Comparison of ENCODE assay signal across 25 cellular contexts in the genomic region with DNA sequence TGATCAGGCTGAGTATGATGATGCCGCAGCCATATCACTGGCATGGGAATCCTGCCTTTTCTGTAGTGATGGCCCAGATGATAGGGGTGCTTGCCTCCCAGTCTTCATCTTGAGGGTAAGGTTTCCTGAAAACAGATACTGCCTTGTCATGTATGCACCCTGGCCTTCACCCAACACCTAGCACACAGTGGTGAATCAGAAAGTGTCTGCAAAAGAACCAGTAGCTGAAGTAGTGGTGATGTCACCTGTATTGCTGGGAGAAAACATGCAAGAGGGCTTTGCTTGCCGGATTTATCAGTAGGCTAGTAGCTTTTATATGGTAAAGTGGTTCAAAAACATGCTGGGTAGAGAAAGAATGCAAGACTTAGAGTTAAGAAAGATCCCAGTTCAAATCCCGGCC.
"Had no signal": no experiment of that assay in that cellular context is flagged by ENCODE, and none has a peak within 500 bp of the region (broad histone marks: within the 10 kb centered on the region; RNA-seq: fewer than 3 reads in every experiment).

No MANE protein-coding gene starts in this region.

- ATAC-seq: activated CD4-positive, alpha-beta T cell treated with anti-CD3 and anti-CD28 coated beads for 36 hours; activated CD8-positive, alpha-beta memory T cell treated with anti-CD3 and anti-CD28 coated beads, Interleukin-2, amount 10 ng/mL, durations not matched to agents 7 days and 5 days; activated CD8-positive, alpha-beta T cell treated with anti-CD3 and anti-CD28 coated beads, Interleukin-2, amount 10 ng/mL, durations not matched to agents 7 days and 5 days; activated naive CD8-positive, alpha-beta T cell treated with anti-CD3 and anti-CD28 coated beads, Interleukin-2, amount 50 U/mL, for 24 hours; mucosa of descending colon; natural killer cell treated with Interleukin-12 subunit alpha and Interleukin-12 subunit beta and Interleukin-15 and Interleukin-18, amount 100 ng/mL, for 72 hours; right cardiac atrium had no signal

- H3K4me1 Mint-ChIP-seq: activated CD4-positive, alpha-beta T cell treated with anti-CD3 and anti-CD28 coated beads for 36 hours; activated CD8-positive, alpha-beta memory T cell treated with anti-CD3 and anti-CD28 coated beads, Interleukin-2, amount 10 ng/mL, durations not matched to agents 7 days and 5 days; activated naive CD4-positive, alpha-beta T cell treated with anti-CD3 and anti-CD28 coated beads, Interleukin-2, amount 50 U/mL, for 24 hours; activated naive CD8-positive, alpha-beta T cell treated with anti-CD3 and anti-CD28 coated beads, Interleukin-2, amount 50 U/mL, for 24 hours had no signal

- DNase-seq: activated CD4-positive, alpha-beta T cell treated with anti-CD3 and anti-CD28 coated beads for 36 hours; activated CD4-positive, CD25-positive, alpha-beta regulatory T cell; activated CD8-positive, alpha-beta memory T cell treated with anti-CD3 and anti-CD28 coated beads, Interleukin-2, amount 10 ng/mL, durations not matched to agents 7 days and 5 days; activated CD8-positive, alpha-beta T cell treated with anti-CD3 and anti-CD28 coated beads, Interleukin-2, amount 10 ng/mL, durations not matched to agents 7 days and 5 days; activated naive CD8-positive, alpha-beta T cell treated with anti-CD3 and anti-CD28 coated beads, Interleukin-2, amount 50 U/mL, for 24 hours; activated T-cell treated with anti-CD3 and anti-CD28 coated beads, Interleukin-2, amount 50 U/mL, for 48 hours; cerebellar nuclear complex; colonic mucosa; effector CD8-positive, alpha-beta T cell; foreskin fibroblast; heart right ventricle; kidney glomerular epithelial cell; left ventricle myocardium inferior; mucosa of descending colon; right cardiac atrium; spleen; stimulated activated naive CD4-positive, alpha-beta T cell treated with Interleukin-2 at 50 U/mL for 16 hours had no signal

- FAIRE-seq: endometrium had no signal

- H3K27ac Mint-ChIP-seq: activated CD4-positive, alpha-beta T cell treated with anti-CD3 and anti-CD28 coated beads for 36 hours; activated CD8-positive, alpha-beta memory T cell treated with anti-CD3 and anti-CD28 coated beads, Interleukin-2, amount 10 ng/mL, durations not matched to agents 7 days and 5 days; activated CD8-positive, alpha-beta T cell treated with anti-CD3 and anti-CD28 coated beads, Interleukin-2, amount 10 ng/mL, durations not matched to agents 7 days and 5 days; activated naive CD4-positive, alpha-beta T cell treated with anti-CD3 and anti-CD28 coated beads, Interleukin-2, amount 50 U/mL, for 24 hours; activated naive CD8-positive, alpha-beta T cell treated with anti-CD3 and anti-CD28 coated beads, Interleukin-2, amount 50 U/mL, for 24 hours; activated T-helper 2 cell treated with anti-CD3 and anti-CD28 coated beads, Interferon-gamma antibody, Interleukin-2, Interleukin-4, amounts not matched to agents 10 μg/mL and 5 μg/mL and 100 μg/mL, durations not matched to agents 14 hours and 24 hours and 36 hours; natural killer cell treated with Interleukin-12 subunit alpha and Interleukin-12 subunit beta and Interleukin-15 and Interleukin-18, amount 100 ng/mL, for 72 hours; T-helper 2 cell treated with Interferon-gamma antibody and Interleukin-4, amounts not matched to agents 5 μg/mL and 100 μg/mL, for 36 hours had no signal

- H3K4me3 Mint-ChIP-seq: activated CD4-positive, alpha-beta T cell treated with anti-CD3 and anti-CD28 coated beads for 36 hours; activated CD8-positive, alpha-beta memory T cell treated with anti-CD3 and anti-CD28 coated beads, Interleukin-2, amount 10 ng/mL, durations not matched to agents 7 days and 5 days; activated CD8-positive, alpha-beta T cell treated with anti-CD3 and anti-CD28 coated beads, Interleukin-2, amount 10 ng/mL, durations not matched to agents 7 days and 5 days; activated naive CD4-positive, alpha-beta T cell treated with anti-CD3 and anti-CD28 coated beads, Interleukin-2, amount 50 U/mL, for 24 hours; activated naive CD8-positive, alpha-beta T cell treated with anti-CD3 and anti-CD28 coated beads, Interleukin-2, amount 50 U/mL, for 24 hours; natural killer cell treated with Interleukin-12 subunit alpha and Interleukin-12 subunit beta and Interleukin-15 and Interleukin-18, amount 100 ng/mL, for 72 hours; T-helper 2 cell treated with Interferon-gamma antibody and Interleukin-4, amounts not matched to agents 5 μg/mL and 100 μg/mL, for 36 hours had no signal

- H3K4me3 ChIP-seq: cardiac muscle cell, colonic mucosa, heart right ventricle, left ventricle myocardium inferior, lung, mucosa of descending colon, spleen, tibial nerve had no signal

- H3K36me3 Mint-ChIP-seq: activated CD8-positive, alpha-beta memory T cell treated with anti-CD3 and anti-CD28 coated beads, Interleukin-2, amount 10 ng/mL, durations not matched to agents 7 days and 5 days; activated naive CD4-positive, alpha-beta T cell treated with anti-CD3 and anti-CD28 coated beads, Interleukin-2, amount 50 U/mL, for 24 hours; natural killer cell treated with Interleukin-12 subunit alpha and Interleukin-12 subunit beta and Interleukin-15 and Interleukin-18, amount 100 ng/mL, for 72 hours had no signal

- H3K9me3 Mint-ChIP-seq: activated naive CD4-positive, alpha-beta T cell treated with anti-CD3 and anti-CD28 coated beads, Interleukin-2, amount 50 U/mL, for 24 hours; activated naive CD8-positive, alpha-beta T cell treated with anti-CD3 and anti-CD28 coated beads, Interleukin-2, amount 50 U/mL, for 24 hours; activated T-helper 2 cell treated with anti-CD3 and anti-CD28 coated beads, Interferon-gamma antibody, Interleukin-2, Interleukin-4, amounts not matched to agents 10 μg/mL and 5 μg/mL and 100 μg/mL, durations not matched to agents 14 hours and 24 hours and 36 hours; T-helper 2 cell treated with Interferon-gamma antibody and Interleukin-4, amounts not matched to agents 5 μg/mL and 100 μg/mL, for 36 hours had no signal
